14 cellular contexts compared by ENCODE assay signal in the genomic region with DNA sequence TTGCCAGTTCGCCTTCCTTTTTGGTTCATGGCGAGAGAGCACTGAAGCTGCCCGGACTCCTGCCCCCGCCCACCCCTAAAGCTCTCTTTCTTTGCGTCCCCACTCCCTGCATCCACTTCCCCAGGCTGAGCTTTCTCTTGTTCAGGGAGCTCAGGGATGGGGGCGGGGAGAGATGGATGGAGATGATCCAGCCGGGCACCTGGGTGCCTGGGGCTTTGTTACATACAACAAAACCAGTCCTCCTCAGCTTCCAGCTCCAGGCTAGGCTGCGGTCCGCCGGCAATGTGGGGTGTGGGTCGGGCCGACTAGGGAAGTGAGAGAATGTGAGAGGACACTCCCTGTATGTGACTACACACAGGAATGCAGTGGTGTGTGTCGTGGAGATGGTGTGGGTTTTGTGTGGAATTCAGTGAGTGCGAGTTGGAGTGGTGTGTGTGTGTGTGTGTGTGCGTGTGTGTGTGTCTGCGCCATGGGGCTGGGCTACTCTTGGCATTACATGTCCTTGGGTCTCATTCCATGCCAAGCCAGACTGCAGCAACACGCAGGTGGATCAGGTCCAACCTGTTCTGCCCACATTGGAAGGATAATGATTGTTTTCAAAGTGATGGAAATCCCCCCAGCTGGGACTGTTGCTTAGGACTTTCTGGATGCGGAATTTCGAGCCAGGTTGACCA.
DNase-seq lines count a peak whose midpoint lies in the region; ATAC-seq lines count a peak whose summit lies in the region.
"Had no signal": no experiment of that assay in that cellular context is flagged by ENCODE, and none has a peak within 500 bp of the region (broad histone marks: within the 10 kb centered on the region; RNA-seq: fewer than 3 reads in every experiment).

No MANE protein-coding gene starts in this region.

- H3K9me3 ChIP-seq in right cardiac atrium (ENCODE audit: control insufficient read depth, low read length) (no peaks in the 10 kb centered on the region), ectodermal cell (ENCODE audit: control insufficient read depth, low read length) (no peaks in the 10 kb centered on the region), mesodermal cell (ENCODE audit: control insufficient read depth, low read length) (no peaks in the 10 kb centered on the region)

- DNase-seq in right cardiac atrium (peak in 2 of 3 donors; percentile 19 to 49), cardiac septum (ENCODE audit: low spot score) (no peak), KG1 (lab: John Stamatoyannopoulos, UW) (no peak), epidermal melanocyte (ENCODE audit: insufficient read length, low spot score) (no peak)
- DNase-seq: activated CD4-positive, alpha-beta T cell treated with anti-CD3 and anti-CD28 coated beads for 36 hours; activated effector memory CD4-positive, alpha-beta T cell treated with anti-CD3 and anti-CD28 coated beads, Interleukin-2, amount 50 U/mL, for 16 hours; AML-193; naive B cell; NCI-H446; SHP77 had no signal

- no peaks in the 10 kb centered on the region for H3K27me3 ChIP-seq in right cardiac atrium (ENCODE audit: control insufficient read depth, insufficient read depth)
- peaks cover 4% of the 10 kb centered on the region for H3K27me3 ChIP-seq in ectodermal cell (ENCODE audit: control insufficient read depth, insufficient read depth, low read length, poor library complexity, severe bottlenecking)

- intact Hi-C loops in right cardiac atrium (cut with DNase I) (no loop called here), cardiac septum (cut with DNase I) (no loop called here)

- H3K36me3 ChIP-seq in ectodermal cell (ENCODE audit: control insufficient read depth, insufficient read depth, low read length) (no peaks in the 10 kb centered on the region), mesodermal cell (ENCODE audit: control insufficient read depth, insufficient read depth, low read length) (no peaks in the 10 kb centered on the region)

- H3K27ac ChIP-seq in right cardiac atrium (ENCODE audit: low read length): no peak overlapping the region
- H3K27ac ChIP-seq in ectodermal cell (ENCODE audit: insufficient read depth, low read depth, low read length, poor library complexity, severe bottlenecking): peak overlapping the region; percentile 26
- no peak overlapping the region for H3K27ac ChIP-seq in mesodermal cell (ENCODE audit: low read depth, low read length, severe bottlenecking)

- 5% methylated on average over 19 of the region's 19 CpGs for WGBS in right cardiac atrium
- WGBS in ectodermal cell, 2 experiments: 11 to 17% methylated on average over 16 to 18 of the region's 19 CpGs
- WGBS in mesodermal cell (ENCODE audit: insufficient coverage in 2 of 2), 2 experiments: 0 to 40% methylated on average over 1 to 2 of the region's 19 CpGs

- H3K4me1 ChIP-seq in right cardiac atrium (ENCODE audit: control insufficient read depth, insufficient read depth, low read length): no peaks in the 10 kb centered on the region
- H3K4me1 ChIP-seq in ectodermal cell (ENCODE audit: control insufficient read depth, insufficient read depth, low read length): no peaks in the 10 kb centered on the region
- no peaks in the 10 kb centered on the region for H3K4me1 ChIP-seq in mesodermal cell (ENCODE audit: control insufficient read depth, insufficient read depth, low read length, poor library complexity, severe bottlenecking)

- no peak for ATAC-seq in right cardiac atrium
- ATAC-seq in HG02571 (IDR thresholded peaks at IDR 0.05; ENCODE audit: unreplicated experiment): no peak
- ATAC-seq in HG02763 (IDR thresholded peaks at IDR 0.05; ENCODE audit: unreplicated experiment): no peak
- ATAC-seq: activated CD4-positive, alpha-beta T cell treated with anti-CD3 and anti-CD28 coated beads for 36 hours had no signal

- H3K4me3 ChIP-seq in right cardiac atrium (ENCODE audit: low read length) (no peak overlapping the region), ectodermal cell (ENCODE audit: insufficient read depth, low read depth, low read length) (peak overlapping the region; percentile 41), mesodermal cell (ENCODE audit: extremely low read depth, insufficient read depth, low read length, poor library complexity, severe bottlenecking) (peak overlapping the region; percentile 16)

Comparison
In these comparisons a context has a peak if more than half of its experiments do, and no peak if none do; other contexts are left out.
1. DNase-seq: peak in right cardiac atrium (2 of 3); none in cardiac septum (single experiment), KG1 (single experiment) and epidermal melanocyte (single experiment).